22 cellular contexts compared by ENCODE assay signal in genomic region chr12:64587447-64587846, GRCh38. TPM values are rescaled to one million over a fixed set of nuclear protein-coding genes. Genes with fewer than 3 reads are reported as not detected.
DNase-seq lines count a peak whose midpoint lies in the region; ATAC-seq, FAIRE-seq and TF ChIP-seq lines count a peak whose summit lies in the region.
"Had no signal": no experiment of that assay in that cellular context is flagged by ENCODE, and none has a peak within 500 bp of the region (broad histone marks: within the 10 kb centered on the region; RNA-seq: fewer than 3 reads in every experiment).

No MANE protein-coding gene starts in this region.

- H3K9me3 ChIP-seq in CD4-positive, CD25-positive, alpha-beta regulatory T cell (ENCODE audit: control insufficient read depth in 2 of 2, low read length in 2 of 2), result no peaks in the 10 kb centered on the region
- no peaks in the 10 kb centered on the region for H3K9me3 ChIP-seq in H9 (ENCODE audit: control insufficient read depth, low read depth, low read length)
- H3K9me3 ChIP-seq in Panc1 (ENCODE audit: control insufficient read depth, insufficient read depth, low read depth, low read length), result no peaks in the 10 kb centered on the region
- H3K9me3 ChIP-seq in H1 (ENCODE audit: insufficient read depth in 2 of 2, low read depth in 1 of 2, low read length in 1 of 2), result no peaks in the 10 kb centered on the region
- H3K9me3 ChIP-seq in thyroid gland, result no peaks in the 10 kb centered on the region
- H3K9me3 ChIP-seq: SJCRH30 had no signal

- H3K56ac ChIP-seq in H9 (ENCODE audit: insufficient read length, low read depth, low read length) (no peak overlapping the region), H1 (replicated peaks; ENCODE audit: insufficient read length, low read depth, low read length) (no peak overlapping the region)

- peaks cover 10 to 36% (median 15%) of the 10 kb centered on the region in 4 donors for H3K4me1 Mint-ChIP-seq in CD4-positive, CD25-positive, alpha-beta regulatory T cell
- peaks cover 19 to 24% of the 10 kb centered on the region in 2 experiments for H3K4me1 Mint-ChIP-seq in H9
- peaks cover 25% of the 10 kb centered on the region for H3K4me1 Mint-ChIP-seq in activated naive CD8-positive, alpha-beta T cell treated with anti-CD3 and anti-CD28 coated beads for 36 hours

- H2BK5ac ChIP-seq in H9 (ENCODE audit: insufficient read length, low read length), result no peak overlapping the region
- H2BK5ac ChIP-seq in H1 (ENCODE audit: low read depth, low read length), result no peak overlapping the region

- H3K23me2 ChIP-seq in H9 (ENCODE audit: insufficient read length, low read depth, low read length, poor library complexity, severe bottlenecking), result no peaks in the 10 kb centered on the region
- H3K23me2 ChIP-seq in H1 (ENCODE audit: low read depth, low read length), result no peaks in the 10 kb centered on the region

- no peak overlapping the region for H2BK15ac ChIP-seq in H9 (ENCODE audit: low read depth, low read length)
- no peak overlapping the region for H2BK15ac ChIP-seq in H1 (ENCODE audit: low read length)

- H2AK5ac ChIP-seq in H9 (ENCODE audit: insufficient read length, low read length) (no peak overlapping the region), H1 (ENCODE audit: low read depth, low read length) (no peak overlapping the region)

- peaks cover 13% of the 10 kb centered on the region for H3K4me1 ChIP-seq in CD4-positive, CD25-positive, alpha-beta regulatory T cell (ENCODE audit: control insufficient read depth, insufficient read depth, low read length, poor library complexity, severe bottlenecking)
- H3K4me1 ChIP-seq in H9 (ENCODE audit: insufficient read depth, low read length) (peaks cover 9% of the 10 kb centered on the region), Panc1 (ENCODE audit: control insufficient read depth, insufficient read depth, low read length) (no peaks in the 10 kb centered on the region; the same call in 1 of the 2 replicates), H1 (replicated peaks in 1 of 4; ENCODE audit: control insufficient read depth in 3 of 4, insufficient read depth in 4 of 4, low read length in 3 of 4) (peaks cover 0 to 4% (median 2%) of the 10 kb centered on the region in 4 experiments; a peak in 2 of 7 replicates), thyroid gland (peaks cover 13 to 21% of the 10 kb centered on the region in 2 donors)
- H3K4me1 ChIP-seq: SJCRH30 had no signal

- H2AFZ ChIP-seq in H9 (ENCODE audit: low read length) (no peak overlapping the region), H1 (ENCODE audit: low read length) (no peak overlapping the region)
- H2AFZ ChIP-seq: GM23248 had no signal

- H4K5ac ChIP-seq in H9 (ENCODE audit: insufficient read length, low read depth, low read length) (no peak overlapping the region), H1 (ENCODE audit: insufficient read length, low read depth, low read length) (no peak overlapping the region)

- H3K18ac ChIP-seq in H9 (ENCODE audit: insufficient read length, low read depth, low read length) (no peak overlapping the region), H1 (ENCODE audit: extremely low read depth, low read length) (no peak overlapping the region)

- no peak overlapping the region for H3K4ac ChIP-seq in H9 (ENCODE audit: low read depth, low read length)
- H3K4ac ChIP-seq in H1 (replicated peaks; ENCODE audit: insufficient read length, low read depth, low read length), result no peak overlapping the region

- no peaks in the 10 kb centered on the region for H3K79me1 ChIP-seq in H9 (ENCODE audit: insufficient read depth, low read depth, low read length, poor library complexity, severe bottlenecking)
- no peaks in the 10 kb centered on the region for H3K79me1 ChIP-seq in H1 (ENCODE audit: low read depth, low read length)

- WGBS in H9 (ENCODE audit: extremely low coverage, insufficient read length, low lambda C conversion rate), result no CpG with 5 or more reads among the region's 5 CpGs
- WGBS in H1 (ENCODE audit: extremely low coverage in 1 of 2, insufficient coverage in 1 of 2, insufficient read length in 1 of 2, insufficient replicate concordance in 2 of 2, low coverage in 1 of 2, low lambda C conversion rate in 2 of 2, missing lambda C conversion rate in 1 of 2), 2 experiments, result 76% methylated on average over 5 of the region's 5 CpGs; no CpG with 5 or more reads in 1 of the 2 experiments
- WGBS in thyroid gland, 2 donors, result 83 to 90% methylated on average over 5 of the region's 5 CpGs

- no peak for TF ChIP-seq EP300 in H1 (IDR thresholded peaks at IDR 0.05; ENCODE audit: borderline replicate concordance in 1 of 2, low read depth in 2 of 2, low read length in 2 of 2)

- no peak for ATAC-seq in CD4-positive, CD25-positive, alpha-beta regulatory T cell (ENCODE audit: low read depth in 2 of 2)
- peak; percentile 63 for ATAC-seq in Panc1

- H3K4me3 Mint-ChIP-seq in CD4-positive, CD25-positive, alpha-beta regulatory T cell, result no peak overlapping the region
- H3K4me3 Mint-ChIP-seq in H9, result no peak overlapping the region
- H3K4me3 Mint-ChIP-seq in activated naive CD8-positive, alpha-beta T cell treated with anti-CD3 and anti-CD28 coated beads for 36 hours, result no peak overlapping the region
- H3K4me3 Mint-ChIP-seq: CD14-positive monocyte, HFFc6 had no signal

- H3K23ac ChIP-seq in H9 (ENCODE audit: insufficient read length, low read depth, low read length), result no peak overlapping the region
- H3K23ac ChIP-seq in H1 (ENCODE audit: insufficient read length), result no peak overlapping the region

- intact Hi-C loops in Panc1 (cut with micrococcal nuclease; ENCODE audit: unreplicated experiment) (no loop called here), thyroid gland (cut with DNase I) (no loop called here)

- H4K91ac ChIP-seq in H9 (ENCODE audit: insufficient read length, low read depth, low read length), result no peak overlapping the region
- no peak overlapping the region for H4K91ac ChIP-seq in H1 (replicated peaks; ENCODE audit: insufficient read length, low read length)

- H3K79me2 ChIP-seq in H9 (ENCODE audit: insufficient read depth, low read length) (no peaks in the 10 kb centered on the region), H1 (ENCODE audit: control insufficient read depth in 1 of 2, insufficient read depth in 2 of 2, low read length in 2 of 2) (no peaks in the 10 kb centered on the region)

- H2BK20ac ChIP-seq in H9 (ENCODE audit: low read depth, low read length, poor library complexity, severe bottlenecking) (no peak overlapping the region), H1 (ENCODE audit: low read length) (no peak overlapping the region)

- no peak overlapping the region for H3K4me3 ChIP-seq in CD4-positive, CD25-positive, alpha-beta regulatory T cell (ENCODE audit: low read depth, low read length)
- H3K4me3 ChIP-seq in Panc1 (ENCODE audit: low read depth in 2 of 2, low read length in 2 of 2), result no peak overlapping the region
- no peak overlapping the region for H3K4me3 ChIP-seq in H1 (ENCODE audit: extremely low read depth in 1 of 4, insufficient read depth in 2 of 4, low read depth in 3 of 4, low read length in 4 of 4)
- H3K4me3 ChIP-seq in thyroid gland (replicated peaks in 1 of 3), result no peak overlapping the region
- H3K4me3 ChIP-seq: GM23248, SJCRH30 had no signal

- H4K20me1 ChIP-seq in H9 (ENCODE audit: control insufficient read depth, insufficient read depth, insufficient read length) (no peaks in the 10 kb centered on the region), H1 (replicated peaks in 1 of 2; ENCODE audit: control insufficient read depth in 1 of 2, insufficient read depth in 2 of 2, low read length in 2 of 2) (no peaks in the 10 kb centered on the region)

- CTCF ChIA-PET in Panc1 (lab: Charles Lee) (no interaction called here), H1 (lab: Charles Lee; ENCODE audit: partially characterized antibody) (interaction anchor here (0.9 to 1.9 kb wide), 9 partner anchors 9 to 110 kb away, joined by 3 to 9 read pairs (median 5); no protein-coding TSS in a partner anchor)

- H3K27ac ChIP-seq in CD4-positive, CD25-positive, alpha-beta regulatory T cell (ENCODE audit: insufficient read depth, low read length, poor library complexity, severe bottlenecking), result no peak overlapping the region
- H3K27ac ChIP-seq in H9 (ENCODE audit: insufficient read length, low read depth, low read length) (no peak overlapping the region), Panc1 (ENCODE audit: low read length) (no peak overlapping the region), H1 (ENCODE audit: low read depth, low read length) (no peak overlapping the region), thyroid gland (no peak overlapping the region)
- H3K27ac ChIP-seq: GM23248, RWPE1, SJCRH30 had no signal

- no TSS peak for BruUV-seq in Panc1 (replicated peaks; lab: Mats Ljungman, UMichigan)

- no peak for DNase-seq in CD4-positive, CD25-positive, alpha-beta regulatory T cell
- DNase-seq in H9 (peak; percentile 39), Panc1 (ENCODE audit: low read depth, low spot score) (no peak), H1 (ENCODE audit: low read depth in 1 of 2, low spot score in 2 of 2) (no peak), thyroid gland (no peak)
- no peak for DNase-seq in activated CD8-positive, alpha-beta memory T cell treated with anti-CD3 and anti-CD28 coated beads, Interleukin-2, amount 50 U/mL, for 48 hours
- DNase-seq in activated naive CD8-positive, alpha-beta T cell treated with anti-CD3 and anti-CD28 coated beads for 36 hours, result no peak
- DNase-seq: ACHN; AML-193; COR-L47; DMS153; GM23248; HFFc6; IMR-90; NCI-H187; NCI-H345; NCI-H526; NK-92 treated with Interleukin-12 subunit alpha and Interleukin-12 subunit beta, amount 100 ng/mL, for 24 hours; OCI-M1; SJCRH30 had no signal

- no peak overlapping the region for H2BK120ac ChIP-seq in H9 (ENCODE audit: low read depth, low read length, poor library complexity, severe bottlenecking)
- H2BK120ac ChIP-seq in H1 (replicated peaks; ENCODE audit: low read depth, low read length), result no peak overlapping the region

- POLR2A ChIA-PET in Panc1 (lab: Charles Lee), result interaction anchor here (0.6 kb wide), 1 partner anchor 61 kb away, joined by 5 read pairs; no protein-coding TSS in a partner anchor
- POLR2A ChIA-PET in H1 (lab: Charles Lee; ENCODE audit: partially characterized antibody), result no interaction called here

- no peak overlapping the region for H3K9ac ChIP-seq in H9 (ENCODE audit: extremely low read depth, insufficient read length, low read length)
- H3K9ac ChIP-seq in H1 (replicated peaks in 1 of 4; ENCODE audit: extremely low read depth in 1 of 4, low read depth in 3 of 4, low read length in 3 of 4), result no peak overlapping the region
- H3K9ac ChIP-seq: GM23248 had no signal

- TF ChIP-seq RAD21 in H1 (IDR thresholded peaks at IDR 0.05 in 1 of 2, conservative IDR thresholded peaks at IDR 0.05 in 1 of 2; ENCODE audit: low read depth in 2 of 2, low read length in 2 of 2), result peak; percentile 50 to 59

- H3K4me2 ChIP-seq in H9 (ENCODE audit: insufficient read depth, insufficient read length, low read length) (no peak overlapping the region), H1 (ENCODE audit: insufficient read depth in 1 of 2, low read depth in 2 of 2, low read length in 2 of 2) (no peak overlapping the region)

- H3K27me3 ChIP-seq in CD4-positive, CD25-positive, alpha-beta regulatory T cell (ENCODE audit: control insufficient read depth, insufficient read depth, low read length), result no peaks in the 10 kb centered on the region
- H3K27me3 ChIP-seq in H9 (ENCODE audit: insufficient read depth, low read length), result no peaks in the 10 kb centered on the region
- no peaks in the 10 kb centered on the region for H3K27me3 ChIP-seq in Panc1 (ENCODE audit: control insufficient read depth, insufficient read depth, low read length)
- no peaks in the 10 kb centered on the region for H3K27me3 ChIP-seq in H1 (replicated peaks in 1 of 4; ENCODE audit: control insufficient read depth in 3 of 4, extremely low read depth in 1 of 4, insufficient read depth in 3 of 4, low read length in 3 of 4)
- no peaks in the 10 kb centered on the region for H3K27me3 ChIP-seq in thyroid gland
- H3K27me3 ChIP-seq: SJCRH30 had no signal

- TF ChIP-seq POLR2A in H1 (IDR thresholded peaks at IDR 0.05; ENCODE audit: control extremely low read depth in 1 of 2, low read depth in 2 of 2, low read length in 2 of 2) (no peak), thyroid gland (IDR thresholded peaks at IDR 0.05) (no peak)

- H3K27ac Mint-ChIP-seq in CD4-positive, CD25-positive, alpha-beta regulatory T cell, result peak overlapping the region in 2 of 3 donors; percentile 14 to 71
- H3K27ac Mint-ChIP-seq in H9, result peak overlapping the region in 2 of 3 experiments; percentile 6 to 56; a peak in 2 of 7 replicates
- no peak overlapping the region for H3K27ac Mint-ChIP-seq in activated naive CD8-positive, alpha-beta T cell treated with anti-CD3 and anti-CD28 coated beads for 36 hours
- H3K27ac Mint-ChIP-seq: CD14-positive monocyte, HFFc6 had no signal

- no peak overlapping the region for H2BK12ac ChIP-seq in H9 (ENCODE audit: insufficient read length, low read depth, low read length)
- H2BK12ac ChIP-seq in H1 (ENCODE audit: low read depth, low read length), result no peak overlapping the region

- in situ Hi-C loops in Panc1 (cut with HindIII; ENCODE audit: low pct_unique_long_range_greater_than_20kb, low sequenced_read_pairs), result no loop called here

- H3K36me3 ChIP-seq in CD4-positive, CD25-positive, alpha-beta regulatory T cell (ENCODE audit: control insufficient read depth, insufficient read depth, low read length), result no peaks in the 10 kb centered on the region
- no peaks in the 10 kb centered on the region for H3K36me3 ChIP-seq in Panc1 (ENCODE audit: control insufficient read depth, insufficient read depth, low read length)
- no peaks in the 10 kb centered on the region for H3K36me3 ChIP-seq in H1 (ENCODE audit: control insufficient read depth in 2 of 4, insufficient read depth in 4 of 4, low read length in 3 of 4)
- no peaks in the 10 kb centered on the region for H3K36me3 ChIP-seq in thyroid gland
- H3K36me3 ChIP-seq: SJCRH30 had no signal

- no peak for FAIRE-seq in H1 (lab: Jason Lieb, UNC)

- no peak overlapping the region for H3T11ph ChIP-seq in H9 (ENCODE audit: low read length)

- H3K27me3 Mint-ChIP-seq in CD4-positive, CD25-positive, alpha-beta regulatory T cell, result peaks cover 11% of the 10 kb centered on the region
- H3K27me3 Mint-ChIP-seq in H9 (ENCODE audit: low read depth), result peaks cover 7% of the 10 kb centered on the region; the same call in 1 of the 2 replicates
- H3K27me3 Mint-ChIP-seq in activated naive CD8-positive, alpha-beta T cell treated with anti-CD3 and anti-CD28 coated beads for 36 hours, result no peaks in the 10 kb centered on the region

- H3K9me3 Mint-ChIP-seq in CD4-positive, CD25-positive, alpha-beta regulatory T cell, result peaks cover 0 to 2% (median 0%) of the 10 kb centered on the region in 7 donors
- no peaks in the 10 kb centered on the region for H3K9me3 Mint-ChIP-seq in H9
- no peaks in the 10 kb centered on the region for H3K9me3 Mint-ChIP-seq in activated naive CD8-positive, alpha-beta T cell treated with anti-CD3 and anti-CD28 coated beads for 36 hours
- H3K9me3 Mint-ChIP-seq: CD14-positive monocyte, HFFc6 had no signal

- H4K8ac ChIP-seq in H9 (replicated peaks; ENCODE audit: insufficient read length, low read depth, low read length) (no peak overlapping the region), H1 (ENCODE audit: extremely low read depth, insufficient read depth, low read length) (no peak overlapping the region)

- no peaks in the 10 kb centered on the region for H3K36me3 Mint-ChIP-seq in CD4-positive, CD25-positive, alpha-beta regulatory T cell
- no peaks in the 10 kb centered on the region for H3K36me3 Mint-ChIP-seq in H9 (ENCODE audit: insufficient read depth in 1 of 3, low read depth in 3 of 3)
- no peaks in the 10 kb centered on the region for H3K36me3 Mint-ChIP-seq in activated naive CD8-positive, alpha-beta T cell treated with anti-CD3 and anti-CD28 coated beads for 36 hours
- H3K36me3 Mint-ChIP-seq: CD14-positive monocyte had no signal

- H3K14ac ChIP-seq in H9 (ENCODE audit: insufficient read depth, low read length), result no peak overlapping the region
- H3K14ac ChIP-seq in H1 (ENCODE audit: insufficient read length), result no peak overlapping the region

- TF ChIP-seq CTCF in H9 (conservative IDR thresholded peaks at IDR 0.05), result peak; percentile 25; the same call in 1 of the 3 replicates
- 0 out of 2 replicates have a peak, but pooled peaks have one; percentile 29 for TF ChIP-seq CTCF in Panc1 (IDR thresholded peaks at IDR 0.05)
- TF ChIP-seq CTCF in H1 (IDR thresholded peaks at IDR 0.05; ENCODE audit: control extremely low read depth in 1 of 3, insufficient read depth in 1 of 3, low read depth in 1 of 3, low read length in 3 of 3), result peak in 2 of 3 experiments; percentile 7 to 32; a peak in 2 of 4 replicates
- TF ChIP-seq CTCF in thyroid gland (IDR thresholded peaks at IDR 0.05), result no peak

RNA-seq across cellular contexts. Expression of gene RASSF3, which starts 22.8 kb away (rescaled TPM):
- total RNA-seq in CD4-positive, CD25-positive, alpha-beta regulatory T cell, result 158 TPM
- 10 to 100 TPM in 2 of 4 donors, 1 to 10 TPM in 2; 5.5 to 12.8 (median 8.0) TPM for polyA plus RNA-seq in CD4-positive, CD25-positive, alpha-beta regulatory T cell
- total RNA-seq in H9 (2021), result 45.1 and 45.9 TPM in 2 replicates
- total RNA-seq in Panc1 (2021; ENCODE audit: unreplicated experiment), result 107 TPM
- polyA plus RNA-seq in Panc1 (2012; ENCODE audit: insufficient read length), result 42.2 TPM
- total RNA-seq in H1 (2021; fragmentation: NEBNext Ultra II Directional; extraction: Animal tissue kit (Norgen Biotek cat#: 25700)), result 57.3 and 64.3 TPM in 2 replicates
- polyA plus RNA-seq in H1 (2011; rRNA removed), result 14.5 and 19.1 TPM in 2 replicates
- 19.4 TPM for polyA plus RNA-seq in H1 (2011; cell fraction: cytosol; rRNA removed)
- 19.3 TPM for polyA plus RNA-seq in H1 (2011; cell fraction: nucleus; rRNA removed)
- polyA plus RNA-seq in H1 (2012, experiment 1 of 2), result 26.3 to 34.4 TPM (median 32.5 TPM) in 4 replicates
- polyA plus RNA-seq in H1 (2012, experiment 2 of 2), result 6.5 TPM
- polyA plus RNA-seq in H1 (2013, experiment 1 of 2), result 22.2 TPM
- 22.1 TPM for polyA plus RNA-seq in H1 (2013, experiment 2 of 2)
- 81.0 and 81.3 TPM in 2 replicates for polyA minus RNA-seq in H1 (2011; rRNA and poly(A)+ RNA removed)
- 23.6 TPM for polyA minus RNA-seq in H1 (2011; cell fraction: cytosol; rRNA and poly(A)+ RNA removed)
- polyA minus RNA-seq in H1 (2011; cell fraction: nucleus; rRNA and poly(A)+ RNA removed), result 22.0 TPM
- total RNA-seq in thyroid gland, result 10 to 100 TPM in 2 of 4 donors, 1 to 10 TPM in 2; 7.3 to 18.7 (median 11.2) TPM
- total RNA-seq in activated naive CD8-positive, alpha-beta T cell treated with anti-CD3 and anti-CD28 coated beads for 36 hours, result 10 to 100 TPM; 48.0 to 51.0 TPM

Comparison
In these comparisons a context has a peak if more than half of its experiments do, and no peak if none do; other contexts are left out.
1. CTCF ChIP-seq: peak in H9 (single experiment), Panc1 (single experiment) and H1 (2 of 3); none in thyroid gland (0 of 6).